ENCODE assay signal across 8 cellular contexts in genomic region chr14:92729632-92730358, GRCh38. TPM values are rescaled to one million over a fixed set of nuclear protein-coding genes. Genes with fewer than 3 reads are reported as not detected.
DNase-seq lines count a peak whose midpoint lies in the region; ATAC-seq and TF ChIP-seq lines count a peak whose summit lies in the region.

No MANE protein-coding gene starts in this region.

- no peak for TF ChIP-seq CTCF in HL-60 (IDR thresholded peaks at IDR 0.05; ENCODE audit: insufficient read depth, low read length)
- no peak for TF ChIP-seq CTCF in brain (conservative IDR thresholded peaks at IDR 0.05)

- no peaks in the 10 kb centered on the region for H3K27me3 Mint-ChIP-seq in brain

- H3K4me3 Mint-ChIP-seq in brain = no peak overlapping the region

- peak overlapping the region in 3 of 5 experiments; percentile 60 to 66 (median 65) for H3K27ac Mint-ChIP-seq in brain

- ATAC-seq in GM19455 (IDR thresholded peaks at IDR 0.05; ENCODE audit: unreplicated experiment) = peak; percentile 62

- H3K9me3 Mint-ChIP-seq in brain = peaks cover 0 to 17% (median 3%) of the 10 kb centered on the region in 5 experiments

- H3K4me3 ChIP-seq in HL-60 (replicated peaks; ENCODE audit: insufficient read depth, low read length) = no peak overlapping the region

- H3K27ac ChIP-seq in HL-60 (replicated peaks) = no peak overlapping the region

- H3K36me3 Mint-ChIP-seq in brain = peaks cover 52% of the 10 kb centered on the region

- DNase-seq in AG20443 (ENCODE audit: low spot score) (peak; percentile 38), HL-60 (ENCODE audit: low read depth in 1 of 2, low spot score in 1 of 2) (peak; percentile 66 to 75), NCI-H187 (lab: John Stamatoyannopoulos, UW) (no peak), NCI-H2171 treated with DMSO at 0.1 percent for 48 hours (lab: John Stamatoyannopoulos, UW) (no peak), NCI-H1417 (lab: John Stamatoyannopoulos, UW) (no peak), Ammon's horn (ENCODE audit: low spot score) (no peak)

- peaks cover 25% of the 10 kb centered on the region for H3K27me3 ChIP-seq in HL-60 (ENCODE audit: insufficient read depth, poor library complexity, severe bottlenecking)

- H3K4me1 Mint-ChIP-seq in brain = peaks cover 7% of the 10 kb centered on the region

RNA-seq across cellular contexts. Expression of gene LGMN, which starts 18.6 kb away (rescaled TPM):
- polyA plus RNA-seq in brain (ENCODE audit: insufficient read depth, low read depth, low replicate concordance) = 77.1 TPM

Comparison
In these comparisons a context has a peak if more than half of its experiments do, and no peak if none do; other contexts are left out.
1. DNase-seq: peak in AG20443 (single experiment) and HL-60 (2 of 2); none in NCI-H187 (0 of 2), NCI-H2171 treated with DMSO at 0.1 percent for 48 hours (single experiment), NCI-H1417 (0 of 3) and Ammon's horn (single experiment).